ENCODE assay signal across 8 cellular contexts in the genomic region with DNA sequence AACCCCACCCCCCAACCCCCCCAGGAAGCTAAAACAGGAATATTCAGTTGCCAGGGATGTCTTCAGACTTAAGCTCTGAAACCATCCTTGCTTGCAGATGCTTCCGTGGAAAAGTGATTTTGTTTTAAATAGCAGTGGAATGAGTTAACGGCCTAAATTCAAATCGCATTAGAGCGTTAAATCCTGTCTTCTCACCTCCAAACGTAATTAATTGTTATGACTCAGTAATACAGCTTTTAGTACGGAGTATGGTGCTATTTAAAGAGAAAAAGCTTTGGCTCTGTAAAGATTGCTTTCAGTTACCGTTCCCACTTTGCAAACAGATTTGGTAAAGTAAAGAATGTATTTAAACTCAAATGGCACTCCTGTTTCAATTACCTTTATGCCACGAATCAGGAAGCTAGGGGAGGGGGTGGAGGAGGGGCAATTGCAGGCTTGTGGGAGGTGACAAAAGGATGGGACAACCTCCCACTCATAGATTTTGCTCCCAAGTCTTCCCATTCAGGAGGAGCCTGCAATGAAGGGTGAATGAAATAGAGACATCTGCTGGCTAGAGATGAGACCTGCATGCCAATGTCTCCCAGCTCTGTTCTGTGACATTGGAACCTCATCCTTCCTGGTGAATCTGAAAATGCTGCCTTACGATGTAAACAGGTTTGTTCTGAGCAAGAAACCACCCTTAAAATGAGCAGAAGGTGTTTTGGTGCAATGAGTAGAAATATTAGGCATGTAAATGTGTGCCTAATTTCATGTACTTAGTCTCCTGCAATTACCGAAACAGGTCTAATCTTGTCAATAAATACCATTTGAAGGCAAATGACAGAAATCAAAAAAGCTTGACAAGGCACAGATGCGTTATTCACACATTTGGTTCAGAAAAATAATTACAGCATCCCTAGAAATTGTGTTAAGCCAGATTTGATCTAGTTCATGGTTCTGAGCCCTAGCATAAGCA. TPM values are rescaled to one million over a fixed set of nuclear protein-coding genes. Genes with fewer than 3 reads are reported as not detected.
DNase-seq lines count a peak whose midpoint lies in the region; ATAC-seq and TF ChIP-seq lines count a peak whose summit lies in the region.

No MANE protein-coding gene starts in this region.

- H3K27me3 Mint-ChIP-seq in nephron progenitor cell (ENCODE audit: low read depth, poor library complexity) = peaks cover 55% of the 10 kb centered on the region
- peaks cover 25% of the 10 kb centered on the region for H3K27me3 Mint-ChIP-seq in activated naive CD4-positive, alpha-beta T cell treated with anti-CD3 and anti-CD28 coated beads for 36 hours (ENCODE audit: low read depth)

- TF ChIP-seq POLR2A in NB4 (IDR thresholded peaks at IDR 0.05; ENCODE audit: extremely low read depth, insufficient read length) = no peak

- H3K4me1 Mint-ChIP-seq in nephron progenitor cell = no peaks in the 10 kb centered on the region
- H3K4me1 Mint-ChIP-seq in activated naive CD4-positive, alpha-beta T cell treated with anti-CD3 and anti-CD28 coated beads for 36 hours (ENCODE audit: low read depth) = peaks cover 2% of the 10 kb centered on the region

- intact Hi-C loops in activated naive CD4-positive, alpha-beta T cell treated with anti-CD3 and anti-CD28 coated beads for 36 hours (cut with micrococcal nuclease) = loop anchor here (1.0 to 5.0 kb wide), 2 partner anchors 1226 to 1383 kb away; no protein-coding TSS in a partner anchor
- intact Hi-C loops in posterior vena cava (cut with DNase I) = loop anchor here in 1 of 2 donors (5.0 kb wide), 1 partner anchor 136 kb away; no protein-coding TSS in a partner anchor

- peak; percentile 69 for TF ChIP-seq CTCF in GM10266 (IDR thresholded peaks at IDR 0.05; ENCODE audit: control insufficient read depth, insufficient read depth, low read depth, missing control alignments)
- TF ChIP-seq CTCF in NB4 (IDR thresholded peaks at IDR 0.05; ENCODE audit: low read depth, low read length) = peak; percentile 90
- peak; percentile 73 for TF ChIP-seq CTCF in nephron progenitor cell (IDR thresholded peaks at IDR 0.05)

- DNase-seq in GM10266 (ENCODE audit: extremely low spot score) (peak; percentile 61), HEK293T (ENCODE audit: extremely low spot score) (peak; percentile 66), NB4 (ENCODE audit: low read depth) (peak; percentile 54), fibroblast of the conjunctiva (ENCODE audit: low read depth) (peak; percentile 80), nephron progenitor cell (peak; percentile 55), posterior vena cava (ENCODE audit: low spot score) (no peak)
- DNase-seq in activated naive CD4-positive, alpha-beta T cell treated with anti-CD3 and anti-CD28 coated beads for 36 hours = no peak

- no peak overlapping the region for H3K27ac Mint-ChIP-seq in nephron progenitor cell
- no peak overlapping the region for H3K27ac Mint-ChIP-seq in activated naive CD4-positive, alpha-beta T cell treated with anti-CD3 and anti-CD28 coated beads for 36 hours

- POLR2A ChIA-PET in HEK293T (lab: Yijun Ruan, JAX) = no interaction called here

- H3K9me3 Mint-ChIP-seq in nephron progenitor cell = no peaks in the 10 kb centered on the region
- no peaks in the 10 kb centered on the region for H3K9me3 Mint-ChIP-seq in activated naive CD4-positive, alpha-beta T cell treated with anti-CD3 and anti-CD28 coated beads for 36 hours

- H3K36me3 Mint-ChIP-seq in nephron progenitor cell (ENCODE audit: low read depth) = no peaks in the 10 kb centered on the region
- no peaks in the 10 kb centered on the region for H3K36me3 Mint-ChIP-seq in activated naive CD4-positive, alpha-beta T cell treated with anti-CD3 and anti-CD28 coated beads for 36 hours (ENCODE audit: low read depth)

- CTCF ChIA-PET in HEK293T (lab: Yijun Ruan, JAX) = no interaction called here
- CTCF ChIA-PET in activated naive CD4-positive, alpha-beta T cell treated with anti-CD3 and anti-CD28 coated beads for 36 hours (lab: Charles Lee) = interaction anchor here (0.5 to 1.9 kb wide), 8 partner anchors 88 to 1581 kb away, joined by 3 to 10 read pairs (median 3); no protein-coding TSS in a partner anchor

- H3K4me3 ChIP-seq in NB4 (ENCODE audit: low read depth, low read length) = no peak overlapping the region

- peak; percentile 98 for ATAC-seq in SK-N-SH treated with all-trans-retinoic acid at 6 μM for 48 hours

- peak overlapping the region; percentile 44 for H3K4me3 Mint-ChIP-seq in nephron progenitor cell
- H3K4me3 Mint-ChIP-seq in activated naive CD4-positive, alpha-beta T cell treated with anti-CD3 and anti-CD28 coated beads for 36 hours = no peak overlapping the region

TF ChIP-seq in HEK293T, 16 proteins besides CTCF, POLR2A, EP300 and RAD21:
- TF ChIP-seq ELF4 (IDR thresholded peaks at IDR 0.05) = no peak
- no peak for TF ChIP-seq L3MBTL2 (conservative IDR thresholded peaks at IDR 0.05)
- TF ChIP-seq NFRKB (IDR thresholded peaks at IDR 0.05) = no peak
- no peak for TF ChIP-seq FOXK2 (IDR thresholded peaks at IDR 0.05)
- no peak for TF ChIP-seq TARDBP (IDR thresholded peaks at IDR 0.05)
- no peak for TF ChIP-seq ARNT (IDR thresholded peaks at IDR 0.05)
- no peak for TF ChIP-seq HDGF (IDR thresholded peaks at IDR 0.05; ENCODE audit: borderline replicate concordance)
- TF ChIP-seq, protein P1, sequence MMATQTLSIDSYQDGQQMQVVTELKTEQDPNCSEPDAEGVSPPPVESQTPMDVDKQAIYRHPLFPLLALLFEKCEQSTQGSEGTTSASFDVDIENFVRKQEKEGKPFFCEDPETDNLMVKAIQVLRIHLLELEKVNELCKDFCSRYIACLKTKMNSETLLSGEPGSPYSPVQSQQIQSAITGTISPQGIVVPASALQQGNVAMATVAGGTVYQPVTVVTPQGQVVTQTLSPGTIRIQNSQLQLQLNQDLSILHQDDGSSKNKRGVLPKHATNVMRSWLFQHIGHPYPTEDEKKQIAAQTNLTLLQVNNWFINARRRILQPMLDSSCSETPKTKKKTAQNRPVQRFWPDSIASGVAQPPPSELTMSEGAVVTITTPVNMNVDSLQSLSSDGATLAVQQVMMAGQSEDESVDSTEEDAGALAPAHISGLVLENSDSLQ (IDR thresholded peaks at IDR 0.05) = no peak
- no peak for TF ChIP-seq SP1 (IDR thresholded peaks at IDR 0.05)
- no peak for TF ChIP-seq FOXM1 (IDR thresholded peaks at IDR 0.05; ENCODE audit: borderline replicate concordance)
- no peak for TF ChIP-seq SUZ12 (IDR thresholded peaks at IDR 0.05)
- TF ChIP-seq LEF1 (IDR thresholded peaks at IDR 0.05; ENCODE audit: borderline replicate concordance) = no peak
- no peak for TF ChIP-seq BHLHE40 (IDR thresholded peaks at IDR 0.05; ENCODE audit: borderline replicate concordance)
- no peak for TF ChIP-seq FOXA1 (IDR thresholded peaks at IDR 0.05)

TF ChIP-seq in SK-N-SH treated with all-trans-retinoic acid at 6 μM for 48 hours, 23 proteins besides CTCF, POLR2A, EP300 and RAD21 (continues in another document):
- TF ChIP-seq BACH2 (CRISPR knock-in tag; IDR thresholded peaks at IDR 0.05; ENCODE audit: borderline replicate concordance) (no peak), ZNF8 (CRISPR knock-in tag; IDR thresholded peaks at IDR 0.05) (no peak), ARNTL (CRISPR knock-in tag; IDR thresholded peaks at IDR 0.05; ENCODE audit: borderline replicate concordance, low read depth) (no peak), ZFP3 (CRISPR knock-in tag; IDR thresholded peaks at IDR 0.05) (no peak), SNAI2 (CRISPR knock-in tag; IDR thresholded peaks at IDR 0.05) (no peak), OSR1 (CRISPR knock-in tag; IDR thresholded peaks at IDR 0.05) (no peak), TOX (CRISPR knock-in tag; IDR thresholded peaks at IDR 0.05; ENCODE audit: borderline replicate concordance) (no peak), RARB (CRISPR knock-in tag; IDR thresholded peaks at IDR 0.05) (no peak)
- TF ChIP-seq, protein P2, sequence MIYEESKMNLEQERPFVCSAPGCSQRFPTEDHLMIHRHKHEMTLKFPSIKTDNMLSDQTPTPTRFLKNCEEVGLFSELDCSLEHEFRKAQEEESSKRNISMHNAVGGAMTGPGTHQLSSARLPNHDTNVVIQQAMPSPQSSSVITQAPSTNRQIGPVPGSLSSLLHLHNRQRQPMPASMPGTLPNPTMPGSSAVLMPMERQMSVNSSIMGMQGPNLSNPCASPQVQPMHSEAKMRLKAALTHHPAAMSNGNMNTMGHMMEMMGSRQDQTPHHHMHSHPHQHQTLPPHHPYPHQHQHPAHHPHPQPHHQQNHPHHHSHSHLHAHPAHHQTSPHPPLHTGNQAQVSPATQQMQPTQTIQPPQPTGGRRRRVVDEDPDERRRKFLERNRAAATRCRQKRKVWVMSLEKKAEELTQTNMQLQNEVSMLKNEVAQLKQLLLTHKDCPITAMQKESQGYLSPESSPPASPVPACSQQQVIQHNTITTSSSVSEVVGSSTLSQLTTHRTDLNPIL (CRISPR knock-in tag; IDR thresholded peaks at IDR 0.05; ENCODE audit: low read depth) = no peak
- TF ChIP-seq, protein P3, sequence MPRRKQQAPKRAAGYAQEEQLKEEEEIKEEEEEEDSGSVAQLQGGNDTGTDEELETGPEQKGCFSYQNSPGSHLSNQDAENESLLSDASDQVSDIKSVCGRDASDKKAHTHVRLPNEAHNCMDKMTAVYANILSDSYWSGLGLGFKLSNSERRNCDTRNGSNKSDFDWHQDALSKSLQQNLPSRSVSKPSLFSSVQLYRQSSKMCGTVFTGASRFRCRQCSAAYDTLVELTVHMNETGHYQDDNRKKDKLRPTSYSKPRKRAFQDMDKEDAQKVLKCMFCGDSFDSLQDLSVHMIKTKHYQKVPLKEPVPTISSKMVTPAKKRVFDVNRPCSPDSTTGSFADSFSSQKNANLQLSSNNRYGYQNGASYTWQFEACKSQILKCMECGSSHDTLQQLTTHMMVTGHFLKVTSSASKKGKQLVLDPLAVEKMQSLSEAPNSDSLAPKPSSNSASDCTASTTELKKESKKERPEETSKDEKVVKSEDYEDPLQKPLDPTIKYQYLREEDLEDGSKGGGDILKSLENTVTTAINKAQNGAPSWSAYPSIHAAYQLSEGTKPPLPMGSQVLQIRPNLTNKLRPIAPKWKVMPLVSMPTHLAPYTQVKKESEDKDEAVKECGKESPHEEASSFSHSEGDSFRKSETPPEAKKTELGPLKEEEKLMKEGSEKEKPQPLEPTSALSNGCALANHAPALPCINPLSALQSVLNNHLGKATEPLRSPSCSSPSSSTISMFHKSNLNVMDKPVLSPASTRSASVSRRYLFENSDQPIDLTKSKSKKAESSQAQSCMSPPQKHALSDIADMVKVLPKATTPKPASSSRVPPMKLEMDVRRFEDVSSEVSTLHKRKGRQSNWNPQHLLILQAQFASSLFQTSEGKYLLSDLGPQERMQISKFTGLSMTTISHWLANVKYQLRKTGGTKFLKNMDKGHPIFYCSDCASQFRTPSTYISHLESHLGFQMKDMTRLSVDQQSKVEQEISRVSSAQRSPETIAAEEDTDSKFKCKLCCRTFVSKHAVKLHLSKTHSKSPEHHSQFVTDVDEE (CRISPR knock-in tag; IDR thresholded peaks at IDR 0.05) = no peak

RNA-seq across cellular contexts. Expression of a gene that starts 2.6 kb away (rescaled TPM):
- total RNA-seq in activated naive CD4-positive, alpha-beta T cell treated with anti-CD3 and anti-CD28 coated beads for 36 hours = not detected
- 10 to 100 TPM; 33.8 to 42.4 TPM for total RNA-seq in posterior vena cava

Comparison
In these comparisons a context has a peak if more than half of its experiments do, and no peak if none do; other contexts are left out.
1. DNase-seq: peak in GM10266 (single experiment), HEK293T (single experiment), NB4 (single experiment), fibroblast of the conjunctiva (single experiment) and nephron progenitor cell (single experiment); none in activated naive CD4-positive, alpha-beta T cell treated with anti-CD3 and anti-CD28 coated beads for 36 hours (single experiment) and posterior vena cava (single experiment).
2. RNA of a gene that starts 2.6 kb away (total RNA-seq): 33.8 to 42.4 TPM in posterior vena cava; not detected in activated naive CD4-positive, alpha-beta T cell treated with anti-CD3 and anti-CD28 coated beads for 36 hours; every median in the first group is over 10 times any median in the second.
3. Peak in every context shown above with its lines, with median percentiles within 50 percentile points of each other: CTCF ChIP-seq.